In the genomic region with DNA sequence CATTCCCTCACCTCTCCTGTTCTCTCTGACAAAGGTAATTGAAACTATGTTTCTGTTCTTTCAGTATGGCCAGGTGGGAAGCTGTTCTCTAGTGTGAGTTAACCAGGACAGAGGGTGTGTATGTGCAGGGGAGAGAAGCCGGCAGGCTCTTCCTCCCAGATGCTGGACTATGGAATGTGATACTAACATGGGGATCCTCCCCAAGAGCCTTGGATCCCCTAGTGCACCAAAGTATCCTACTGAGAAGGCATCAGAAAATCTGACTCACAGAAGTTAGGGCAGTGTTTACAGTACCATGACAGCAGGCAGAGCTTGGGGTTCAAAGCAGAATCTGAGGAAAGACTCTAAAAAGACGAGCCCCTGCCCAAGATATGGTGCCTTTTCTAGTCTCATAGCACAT, we compare ENCODE assay signal across 2 cellular contexts.
TF ChIP-seq lines count a peak whose summit lies in the region.

No MANE protein-coding gene starts in this region.

TF ChIP-seq in H1, 55 proteins besides CTCF, POLR2A, EP300 and RAD21:
- no peak for TF ChIP-seq TAF7 (optimal IDR thresholded peaks at IDR 0.05; ENCODE audit: borderline replicate concordance, low read depth, low read length)
- TF ChIP-seq SIX5 (IDR thresholded peaks at IDR 0.05; ENCODE audit: low read depth, low read length) = no peak
- no peak for TF ChIP-seq CHD1 (IDR thresholded peaks at IDR 0.05; ENCODE audit: low read depth, low read length)
- TF ChIP-seq JUND (IDR thresholded peaks at IDR 0.05; ENCODE audit: low read length) = peak; percentile 26; the same call in 1 of the 2 replicates
- TF ChIP-seq NRF1 (IDR thresholded peaks at IDR 0.05; ENCODE audit: low read depth, low read length) = no peak
- TF ChIP-seq SRF (IDR thresholded peaks at IDR 0.05; ENCODE audit: low read depth, low read length) = no peak
- no peak for TF ChIP-seq HDAC6 (IDR thresholded peaks at IDR 0.05; ENCODE audit: low read depth, low read length)
- TF ChIP-seq TBP (IDR thresholded peaks at IDR 0.05; ENCODE audit: low read depth, low read length) = no peak

TF ChIP-seq in GM12891, 5 proteins besides CTCF, POLR2A, EP300 and RAD21:
- no peak for TF ChIP-seq POLR2AphosphoS5 (IDR thresholded peaks at IDR 0.05; ENCODE audit: low read depth, low read length)
- no peak for TF ChIP-seq PAX5 (IDR thresholded peaks at IDR 0.05; ENCODE audit: insufficient read depth, low read length, severe bottlenecking)
- TF ChIP-seq SPI1 (IDR thresholded peaks at IDR 0.05; ENCODE audit: low read depth, low read length) = no peak
- no peak for TF ChIP-seq TAF1 (IDR thresholded peaks at IDR 0.05; ENCODE audit: low read depth, low read length)
- TF ChIP-seq POU2F2 (IDR thresholded peaks at IDR 0.05; ENCODE audit: low read depth, low read length) = no peak
